In genomic region chr12:100127766-100128508, GRCh38 we compare ENCODE assay signal across 8 cellular contexts. TPM values are rescaled to one million over a fixed set of nuclear protein-coding genes. Genes with fewer than 3 reads are reported as not detected.
A peak's percentile ranks its signal among the peaks of the same experiment; 100 is the strongest.
DNase-seq lines count a peak whose midpoint lies in the region; TF ChIP-seq lines count a peak whose summit lies in the region.

No MANE protein-coding gene starts in this region.

- DNase-seq in MCF 10A (ENCODE audit: unreplicated experiment) (peak; percentile 75), mesenchymal stem cell (peak; percentile 90), endothelial cell (ENCODE audit: low spot score) (no peak), Calu3 (no peak), GM13977 (ENCODE audit: low spot score) (no peak)
- DNase-seq in stimulated activated CD4-positive, alpha-beta T cell treated with anti-CD3 and anti-CD28 coated beads, Interleukin-4, amount 100 ng/mL, for 4 hours: no peak

- no peak overlapping the region for H2BK5ac ChIP-seq in mesenchymal stem cell (ENCODE audit: low read depth, low read length, poor library complexity, severe bottlenecking)

- WGBS in mesenchymal stem cell: no CpG with 5 or more reads among the region's 1 CpG

- peak overlapping the region; percentile 18 for H4K91ac ChIP-seq in mesenchymal stem cell (ENCODE audit: low read length)

- peaks cover 42% of the 10 kb centered on the region for H3K79me2 ChIP-seq in Loucy (ENCODE audit: insufficient read depth, low read length)

- no peaks in the 10 kb centered on the region for H3F3A ChIP-seq in Loucy (ENCODE audit: low read depth)

- H3K27me3 Mint-ChIP-seq in MCF 10A (ENCODE audit: insufficient read depth, unreplicated experiment): no peaks in the 10 kb centered on the region
- H3K27me3 Mint-ChIP-seq in endothelial cell (ENCODE audit: unreplicated experiment): no peaks in the 10 kb centered on the region
- H3K27me3 Mint-ChIP-seq in Calu3 (ENCODE audit: unreplicated experiment): no peaks in the 10 kb centered on the region

- H3K18ac ChIP-seq in mesenchymal stem cell (ENCODE audit: low read depth in 1 of 2, low read length in 2 of 2): peak overlapping the region; percentile 52 to 87

- peak overlapping the region; percentile 82 for H3K27ac Mint-ChIP-seq in MCF 10A (ENCODE audit: low read depth, unreplicated experiment)
- H3K27ac Mint-ChIP-seq in endothelial cell (ENCODE audit: unreplicated experiment): no peak overlapping the region
- H3K27ac Mint-ChIP-seq in Calu3 (ENCODE audit: unreplicated experiment): no peak overlapping the region

- no peaks in the 10 kb centered on the region for H3K9me3 Mint-ChIP-seq in MCF 10A (ENCODE audit: unreplicated experiment)
- H3K9me3 Mint-ChIP-seq in endothelial cell (ENCODE audit: unreplicated experiment): no peaks in the 10 kb centered on the region
- no peaks in the 10 kb centered on the region for H3K9me3 Mint-ChIP-seq in Calu3 (ENCODE audit: low read depth, unreplicated experiment)

- no peak overlapping the region for H3K14ac ChIP-seq in mesenchymal stem cell (ENCODE audit: low read length in 2 of 2)

- H3K36me3 Mint-ChIP-seq in MCF 10A (ENCODE audit: insufficient read depth, unreplicated experiment): no peaks in the 10 kb centered on the region
- H3K36me3 Mint-ChIP-seq in endothelial cell (ENCODE audit: low read depth, unreplicated experiment): no peaks in the 10 kb centered on the region
- H3K36me3 Mint-ChIP-seq in Calu3 (ENCODE audit: insufficient read depth, unreplicated experiment): no peaks in the 10 kb centered on the region

- H3K9me3 ChIP-seq in BLaER1 treated with 17β-estradiol and CSF1 and Interleukin-3, amounts not matched to agents 10 nM and 100 nM (replicated peaks in 1 of 11): peaks cover 6 to 20% (median 10%) of the 10 kb centered on the region in 11 experiments
- H3K9me3 ChIP-seq in Loucy (ENCODE audit: insufficient read depth, low read depth, low read length): no peaks in the 10 kb centered on the region
- H3K9me3 ChIP-seq in mesenchymal stem cell (ENCODE audit: control insufficient read depth, low read length): no peaks in the 10 kb centered on the region

- in situ Hi-C loops in GM13977 (cut with MboI; ENCODE audit: low pct_unique_long_range_greater_than_20kb, low sequenced_read_pairs, unreplicated experiment): no loop called here

- H3K27ac ChIP-seq in BLaER1 treated with 17β-estradiol and CSF1 and Interleukin-3, amounts not matched to agents 10 nM and 100 nM: peak overlapping the region; percentile 19 to 80 (median 72); a peak in 21 of 22 replicates
- H3K27ac ChIP-seq in mesenchymal stem cell (ENCODE audit: low read length, poor library complexity, severe bottlenecking): no peak overlapping the region

- BruUV-seq in MCF 10A (replicated peaks; lab: Mats Ljungman, UMichigan) (no TSS peak), Calu3 (replicated peaks; lab: Mats Ljungman, UMichigan) (no TSS peak)

- H3K27me3 ChIP-seq in BLaER1 treated with 17β-estradiol and CSF1 and Interleukin-3, amounts not matched to agents 10 nM and 100 nM: no peaks in the 10 kb centered on the region
- H3K27me3 ChIP-seq in Loucy (ENCODE audit: insufficient read depth, low read length, poor library complexity, severe bottlenecking) (no peaks in the 10 kb centered on the region), mesenchymal stem cell (ENCODE audit: control insufficient read depth in 1 of 2, insufficient read depth in 1 of 2, low read length in 2 of 2) (no peaks in the 10 kb centered on the region)

- peaks cover 14 to 39% (median 25%) of the 10 kb centered on the region in 10 experiments for H3K4me1 ChIP-seq in BLaER1 treated with 17β-estradiol and CSF1 and Interleukin-3, amounts not matched to agents 10 nM and 100 nM
- peaks cover 16% of the 10 kb centered on the region for H3K4me1 ChIP-seq in Loucy (ENCODE audit: insufficient read depth, low read length, poor library complexity, severe bottlenecking)
- H3K4me1 ChIP-seq in mesenchymal stem cell (ENCODE audit: control insufficient read depth, insufficient read depth, low read depth, low read length): no peaks in the 10 kb centered on the region

- CTCF ChIA-PET in MCF 10A (lab: Yijun Ruan, JAX) (interaction anchor here (0.7 to 1.6 kb wide), 3 partner anchors 48 to 102 kb away, joined by 3 to 7 read pairs (median 4); no protein-coding TSS in a partner anchor), Calu3 (lab: Charles Lee) (no interaction called here)

- peak overlapping the region in 3 of 10 experiments; percentile 6 to 21 (median 12); a peak in 4 of 20 replicates for H3K4me3 ChIP-seq in BLaER1 treated with 17β-estradiol and CSF1 and Interleukin-3, amounts not matched to agents 10 nM and 100 nM
- H3K4me3 ChIP-seq in Loucy (ENCODE audit: low read length, poor library complexity, severe bottlenecking) (peak overlapping the region; percentile 9), mesenchymal stem cell (ENCODE audit: insufficient read depth in 1 of 2, low read depth in 1 of 2, low read length in 2 of 2) (peak overlapping the region in 1 of 2 experiments; percentile 50)

- no peak overlapping the region for H2BK15ac ChIP-seq in mesenchymal stem cell (ENCODE audit: low read depth, poor library complexity, severe bottlenecking)

- peaks cover 29% of the 10 kb centered on the region for H3K79me1 ChIP-seq in mesenchymal stem cell (replicated peaks; ENCODE audit: low read length, poor library complexity, severe bottlenecking)

- H3K4me3 Mint-ChIP-seq in MCF 10A (ENCODE audit: unreplicated experiment) (peak overlapping the region; percentile 50), endothelial cell (ENCODE audit: unreplicated experiment) (no peak overlapping the region), Calu3 (ENCODE audit: low read depth, unreplicated experiment) (no peak overlapping the region)

- no peak overlapping the region for H3K23ac ChIP-seq in mesenchymal stem cell (ENCODE audit: low read length in 2 of 2)

- no peak overlapping the region for H2AK5ac ChIP-seq in mesenchymal stem cell (ENCODE audit: low read length, severe bottlenecking)

- H3K4me1 Mint-ChIP-seq in MCF 10A (ENCODE audit: insufficient read depth, unreplicated experiment) (peaks cover 19% of the 10 kb centered on the region), endothelial cell (ENCODE audit: unreplicated experiment) (peaks cover 7% of the 10 kb centered on the region), Calu3 (ENCODE audit: low read depth, unreplicated experiment) (peaks cover 12% of the 10 kb centered on the region)

- H2BK12ac ChIP-seq in mesenchymal stem cell (ENCODE audit: low read length in 2 of 2): peak overlapping the region in 1 of 2 experiments; percentile 86

- peaks cover 0 to 36% (median 17%) of the 10 kb centered on the region in 11 experiments; a peak in 16 of 22 replicates for H3K36me3 ChIP-seq in BLaER1 treated with 17β-estradiol and CSF1 and Interleukin-3, amounts not matched to agents 10 nM and 100 nM
- H3K36me3 ChIP-seq in Loucy (ENCODE audit: insufficient read depth, low read length) (no peaks in the 10 kb centered on the region), mesenchymal stem cell (ENCODE audit: control insufficient read depth in 1 of 2, insufficient read depth in 2 of 2, low read depth in 1 of 2, low read length in 2 of 2) (no peaks in the 10 kb centered on the region)

- peak overlapping the region in 1 of 2 experiments; percentile 67 for H3K4ac ChIP-seq in mesenchymal stem cell (ENCODE audit: low read depth in 1 of 2, low read length in 2 of 2)

- POLR2A ChIA-PET in MCF 10A (lab: Yijun Ruan, JAX): interaction anchor here (1.1 to 2.5 kb wide), 3 partner anchors 10 to 36 kb away, joined by 3 to 26 read pairs (median 4); no protein-coding TSS in a partner anchor

- H3K9me2 ChIP-seq in Loucy (replicated peaks; ENCODE audit: low read depth, low read length): no peaks in the 10 kb centered on the region

- no peak overlapping the region for H2AFZ ChIP-seq in Loucy (ENCODE audit: low read length)
- no peak overlapping the region for H2AFZ ChIP-seq in mesenchymal stem cell (ENCODE audit: low read depth, low read length)

- H4K8ac ChIP-seq in mesenchymal stem cell (ENCODE audit: low read length): peak overlapping the region; percentile 69

- peak overlapping the region; percentile 41 to 83 (median 73) for H3K4me2 ChIP-seq in BLaER1 treated with 17β-estradiol and CSF1 and Interleukin-3, amounts not matched to agents 10 nM and 100 nM
- H3K4me2 ChIP-seq in Loucy (ENCODE audit: low read depth, low read length, poor library complexity, severe bottlenecking) (peak overlapping the region; percentile 39), mesenchymal stem cell (ENCODE audit: low read length, poor library complexity, severe bottlenecking) (no peak overlapping the region)

- H4K20me1 ChIP-seq in BLaER1 treated with 17β-estradiol and CSF1 and Interleukin-3, amounts not matched to agents 10 nM and 100 nM: peaks cover 0 to 36% (median under 1%) of the 10 kb centered on the region in 11 experiments; a peak in 8 of 22 replicates
- H4K20me1 ChIP-seq in Loucy (ENCODE audit: insufficient read depth, low read length, poor library complexity, severe bottlenecking): peaks cover 8% of the 10 kb centered on the region

- H3K9ac ChIP-seq in BLaER1 treated with 17β-estradiol and CSF1 and Interleukin-3, amounts not matched to agents 10 nM and 100 nM: peak overlapping the region; percentile 20 to 70 (median 47); a peak in 17 of 22 replicates
- H3K9ac ChIP-seq in Loucy (ENCODE audit: low read depth, low read length, poor library complexity, severe bottlenecking): no peak overlapping the region
- peak overlapping the region; percentile 65 for H3K9ac ChIP-seq in mesenchymal stem cell (ENCODE audit: low read length)

- intact Hi-C loops in MCF 10A (cut with micrococcal nuclease): loop anchor here (5.0 kb wide), 1 partner anchor 74 kb away; the partner anchor contains the start of gene ACTR6
- intact Hi-C loops in Calu3 (cut with micrococcal nuclease; ENCODE audit: unreplicated experiment): loop anchor here (10.0 kb wide), 1 partner anchor 313 kb away; no protein-coding TSS in a partner anchor

- no peak overlapping the region for H2BK120ac ChIP-seq in mesenchymal stem cell (ENCODE audit: low read depth, low read length)

- TF ChIP-seq CTCF in Loucy (conservative IDR thresholded peaks at IDR 0.05; ENCODE audit: low read length) (no peak), MCF 10A (IDR thresholded peaks at IDR 0.05; ENCODE audit: unreplicated experiment) (no peak), endothelial cell (IDR thresholded peaks at IDR 0.05; ENCODE audit: unreplicated experiment) (no peak), Calu3 (IDR thresholded peaks at IDR 0.05; ENCODE audit: unreplicated experiment) (no peak), GM13977 (IDR thresholded peaks at IDR 0.05; ENCODE audit: extremely low read depth, insufficient read depth, missing control alignments) (no peak)

RNA-seq across cellular contexts. Expression of gene BLTP3B, which starts 14.7 kb away (rescaled TPM):
- total RNA-seq in MCF 10A (2022) (17.7 and 20.1 TPM in 2 replicates), endothelial cell (ENCODE audit: unreplicated experiment) (14.3 TPM), Calu3 (2022) (15.8 and 19.1 TPM in 2 replicates)
- 14.1 TPM for polyA plus RNA-seq in mesenchymal stem cell (2013, experiment 1 of 2)
- polyA plus RNA-seq in mesenchymal stem cell (2013, experiment 2 of 2): 12.8 TPM

Comparison
In these comparisons a context has a peak if more than half of its experiments do, and no peak if none do; other contexts are left out.
1. DNase-seq: peak in MCF 10A (single experiment) and mesenchymal stem cell (single experiment); none in endothelial cell (single experiment), Calu3 (single experiment), stimulated activated CD4-positive, alpha-beta T cell treated with anti-CD3 and anti-CD28 coated beads, Interleukin-4, amount 100 ng/mL, for 4 hours (0 of 2) and GM13977 (single experiment).